Comparison of ENCODE assay signal across 1 cellular context in the genomic region with DNA sequence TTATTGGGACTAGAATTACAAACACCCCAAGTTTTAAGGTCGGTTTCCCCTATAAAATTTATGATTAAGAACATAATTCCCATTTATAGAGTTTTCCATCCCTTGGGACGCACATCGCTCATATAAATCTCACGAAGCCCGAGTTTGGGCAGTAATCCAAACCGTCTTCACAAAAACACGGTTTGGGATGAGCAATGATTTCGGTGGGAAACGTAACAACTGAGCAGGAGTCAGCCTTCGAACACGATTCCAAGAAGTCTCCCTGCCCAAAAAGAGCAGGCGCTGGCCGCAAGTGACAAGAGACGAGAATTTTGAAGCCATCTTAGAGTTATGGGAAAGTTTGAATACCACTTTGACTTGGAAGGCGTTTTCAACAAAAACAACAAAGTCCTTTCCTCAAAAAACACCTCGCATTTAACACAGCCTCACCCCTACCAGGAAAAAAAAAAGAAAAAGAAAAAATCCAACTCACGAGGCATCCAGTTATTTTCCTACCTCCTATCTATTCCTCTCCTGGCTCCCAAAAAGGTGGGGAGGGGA.
TF ChIP-seq lines count a peak whose summit lies in the region.

No MANE protein-coding gene starts in this region.

TF ChIP-seq in K562, 482 proteins besides CTCF, POLR2A, EP300 and RAD21 (continued from another document and continues in another):
- TF ChIP-seq, protein P1, sequence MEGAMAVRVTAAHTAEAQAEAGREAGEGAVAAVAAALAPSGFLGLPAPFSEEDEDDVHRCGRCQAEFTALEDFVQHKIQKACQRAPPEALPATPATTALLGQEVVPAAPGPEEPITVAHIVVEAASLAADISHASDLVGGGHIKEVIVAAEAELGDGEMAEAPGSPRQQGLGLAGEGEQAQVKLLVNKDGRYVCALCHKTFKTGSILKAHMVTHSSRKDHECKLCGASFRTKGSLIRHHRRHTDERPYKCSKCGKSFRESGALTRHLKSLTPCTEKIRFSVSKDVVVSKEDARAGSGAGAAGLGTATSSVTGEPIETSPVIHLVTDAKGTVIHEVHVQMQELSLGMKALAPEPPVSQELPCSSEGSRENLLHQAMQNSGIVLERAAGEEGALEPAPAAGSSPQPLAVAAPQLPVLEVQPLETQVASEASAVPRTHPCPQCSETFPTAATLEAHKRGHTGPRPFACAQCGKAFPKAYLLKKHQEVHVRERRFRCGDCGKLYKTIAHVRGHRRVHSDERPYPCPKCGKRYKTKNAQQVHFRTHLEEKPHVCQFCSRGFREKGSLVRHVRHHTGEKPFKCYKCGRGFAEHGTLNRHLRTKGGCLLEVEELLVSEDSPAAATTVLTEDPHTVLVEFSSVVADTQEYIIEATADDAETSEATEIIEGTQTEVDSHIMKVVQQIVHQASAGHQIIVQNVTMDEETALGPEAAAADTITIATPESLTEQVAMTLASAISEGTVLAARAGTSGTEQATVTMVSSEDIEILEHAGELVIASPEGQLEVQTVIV (CRISPR knock-in tag; IDR thresholded peaks at IDR 0.05; ENCODE audit: borderline replicate concordance), result no peak
- TF ChIP-seq, protein P2, sequence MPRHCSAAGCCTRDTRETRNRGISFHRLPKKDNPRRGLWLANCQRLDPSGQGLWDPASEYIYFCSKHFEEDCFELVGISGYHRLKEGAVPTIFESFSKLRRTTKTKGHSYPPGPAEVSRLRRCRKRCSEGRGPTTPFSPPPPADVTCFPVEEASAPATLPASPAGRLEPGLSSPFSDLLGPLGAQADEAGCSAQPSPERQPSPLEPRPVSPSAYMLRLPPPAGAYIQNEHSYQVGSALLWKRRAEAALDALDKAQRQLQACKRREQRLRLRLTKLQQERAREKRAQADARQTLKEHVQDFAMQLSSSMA (CRISPR knock-in tag; IDR thresholded peaks at IDR 0.05), result no peak
- no peak for TF ChIP-seq GABPB2 (CRISPR knock-in tag; conservative IDR thresholded peaks at IDR 0.05)
- TF ChIP-seq, protein P3, sequence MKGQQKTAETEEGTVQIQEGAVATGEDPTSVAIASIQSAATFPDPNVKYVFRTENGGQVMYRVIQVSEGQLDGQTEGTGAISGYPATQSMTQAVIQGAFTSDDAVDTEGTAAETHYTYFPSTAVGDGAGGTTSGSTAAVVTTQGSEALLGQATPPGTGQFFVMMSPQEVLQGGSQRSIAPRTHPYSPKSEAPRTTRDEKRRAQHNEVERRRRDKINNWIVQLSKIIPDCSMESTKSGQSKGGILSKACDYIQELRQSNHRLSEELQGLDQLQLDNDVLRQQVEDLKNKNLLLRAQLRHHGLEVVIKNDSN (CRISPR knock-in tag; IDR thresholded peaks at IDR 0.05), result no peak
- no peak for TF ChIP-seq THRAP3 (IDR thresholded peaks at IDR 0.05; ENCODE audit: borderline replicate concordance)
- TF ChIP-seq, protein P4, sequence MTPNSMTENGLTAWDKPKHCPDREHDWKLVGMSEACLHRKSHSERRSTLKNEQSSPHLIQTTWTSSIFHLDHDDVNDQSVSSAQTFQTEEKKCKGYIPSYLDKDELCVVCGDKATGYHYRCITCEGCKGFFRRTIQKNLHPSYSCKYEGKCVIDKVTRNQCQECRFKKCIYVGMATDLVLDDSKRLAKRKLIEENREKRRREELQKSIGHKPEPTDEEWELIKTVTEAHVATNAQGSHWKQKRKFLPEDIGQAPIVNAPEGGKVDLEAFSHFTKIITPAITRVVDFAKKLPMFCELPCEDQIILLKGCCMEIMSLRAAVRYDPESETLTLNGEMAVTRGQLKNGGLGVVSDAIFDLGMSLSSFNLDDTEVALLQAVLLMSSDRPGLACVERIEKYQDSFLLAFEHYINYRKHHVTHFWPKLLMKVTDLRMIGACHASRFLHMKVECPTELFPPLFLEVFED (CRISPR knock-in tag; conservative IDR thresholded peaks at IDR 0.05), result no peak
- TF ChIP-seq RBBP5 (IDR thresholded peaks at IDR 0.05; ENCODE audit: borderline replicate concordance, insufficient read depth, low read length, poor library complexity, severe bottlenecking), result peak; percentile 52
- peak; percentile 79 for TF ChIP-seq L3MBTL2 (IDR thresholded peaks at IDR 0.05)
- TF ChIP-seq, protein P5, sequence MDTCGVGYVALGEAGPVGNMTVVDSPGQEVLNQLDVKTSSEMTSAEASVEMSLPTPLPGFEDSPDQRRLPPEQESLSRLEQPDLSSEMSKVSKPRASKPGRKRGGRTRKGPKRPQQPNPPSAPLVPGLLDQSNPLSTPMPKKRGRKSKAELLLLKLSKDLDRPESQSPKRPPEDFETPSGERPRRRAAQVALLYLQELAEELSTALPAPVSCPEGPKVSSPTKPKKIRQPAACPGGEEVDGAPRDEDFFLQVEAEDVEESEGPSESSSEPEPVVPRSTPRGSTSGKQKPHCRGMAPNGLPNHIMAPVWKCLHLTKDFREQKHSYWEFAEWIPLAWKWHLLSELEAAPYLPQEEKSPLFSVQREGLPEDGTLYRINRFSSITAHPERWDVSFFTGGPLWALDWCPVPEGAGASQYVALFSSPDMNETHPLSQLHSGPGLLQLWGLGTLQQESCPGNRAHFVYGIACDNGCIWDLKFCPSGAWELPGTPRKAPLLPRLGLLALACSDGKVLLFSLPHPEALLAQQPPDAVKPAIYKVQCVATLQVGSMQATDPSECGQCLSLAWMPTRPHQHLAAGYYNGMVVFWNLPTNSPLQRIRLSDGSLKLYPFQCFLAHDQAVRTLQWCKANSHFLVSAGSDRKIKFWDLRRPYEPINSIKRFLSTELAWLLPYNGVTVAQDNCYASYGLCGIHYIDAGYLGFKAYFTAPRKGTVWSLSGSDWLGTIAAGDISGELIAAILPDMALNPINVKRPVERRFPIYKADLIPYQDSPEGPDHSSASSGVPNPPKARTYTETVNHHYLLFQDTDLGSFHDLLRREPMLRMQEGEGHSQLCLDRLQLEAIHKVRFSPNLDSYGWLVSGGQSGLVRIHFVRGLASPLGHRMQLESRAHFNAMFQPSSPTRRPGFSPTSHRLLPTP (IDR thresholded peaks at IDR 0.05; ENCODE audit: borderline replicate concordance, extremely low read depth, insufficient read length), result no peak
- TF ChIP-seq ZFX (CRISPR knock-in tag; IDR thresholded peaks at IDR 0.05), result no peak
- TF ChIP-seq, protein P6, sequence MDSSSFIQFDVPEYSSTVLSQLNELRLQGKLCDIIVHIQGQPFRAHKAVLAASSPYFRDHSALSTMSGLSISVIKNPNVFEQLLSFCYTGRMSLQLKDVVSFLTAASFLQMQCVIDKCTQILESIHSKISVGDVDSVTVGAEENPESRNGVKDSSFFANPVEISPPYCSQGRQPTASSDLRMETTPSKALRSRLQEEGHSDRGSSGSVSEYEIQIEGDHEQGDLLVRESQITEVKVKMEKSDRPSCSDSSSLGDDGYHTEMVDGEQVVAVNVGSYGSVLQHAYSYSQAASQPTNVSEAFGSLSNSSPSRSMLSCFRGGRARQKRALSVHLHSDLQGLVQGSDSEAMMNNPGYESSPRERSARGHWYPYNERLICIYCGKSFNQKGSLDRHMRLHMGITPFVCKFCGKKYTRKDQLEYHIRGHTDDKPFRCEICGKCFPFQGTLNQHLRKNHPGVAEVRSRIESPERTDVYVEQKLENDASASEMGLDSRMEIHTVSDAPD (CRISPR knock-in tag; IDR thresholded peaks at IDR 0.05), result no peak
- TF ChIP-seq ZNF561 (CRISPR knock-in tag; conservative IDR thresholded peaks at IDR 0.05), result no peak
- TF ChIP-seq EZH2 (IDR thresholded peaks at IDR 0.05; ENCODE audit: borderline replicate concordance, low read depth, low read length), result no peak
- TF ChIP-seq, protein P7, sequence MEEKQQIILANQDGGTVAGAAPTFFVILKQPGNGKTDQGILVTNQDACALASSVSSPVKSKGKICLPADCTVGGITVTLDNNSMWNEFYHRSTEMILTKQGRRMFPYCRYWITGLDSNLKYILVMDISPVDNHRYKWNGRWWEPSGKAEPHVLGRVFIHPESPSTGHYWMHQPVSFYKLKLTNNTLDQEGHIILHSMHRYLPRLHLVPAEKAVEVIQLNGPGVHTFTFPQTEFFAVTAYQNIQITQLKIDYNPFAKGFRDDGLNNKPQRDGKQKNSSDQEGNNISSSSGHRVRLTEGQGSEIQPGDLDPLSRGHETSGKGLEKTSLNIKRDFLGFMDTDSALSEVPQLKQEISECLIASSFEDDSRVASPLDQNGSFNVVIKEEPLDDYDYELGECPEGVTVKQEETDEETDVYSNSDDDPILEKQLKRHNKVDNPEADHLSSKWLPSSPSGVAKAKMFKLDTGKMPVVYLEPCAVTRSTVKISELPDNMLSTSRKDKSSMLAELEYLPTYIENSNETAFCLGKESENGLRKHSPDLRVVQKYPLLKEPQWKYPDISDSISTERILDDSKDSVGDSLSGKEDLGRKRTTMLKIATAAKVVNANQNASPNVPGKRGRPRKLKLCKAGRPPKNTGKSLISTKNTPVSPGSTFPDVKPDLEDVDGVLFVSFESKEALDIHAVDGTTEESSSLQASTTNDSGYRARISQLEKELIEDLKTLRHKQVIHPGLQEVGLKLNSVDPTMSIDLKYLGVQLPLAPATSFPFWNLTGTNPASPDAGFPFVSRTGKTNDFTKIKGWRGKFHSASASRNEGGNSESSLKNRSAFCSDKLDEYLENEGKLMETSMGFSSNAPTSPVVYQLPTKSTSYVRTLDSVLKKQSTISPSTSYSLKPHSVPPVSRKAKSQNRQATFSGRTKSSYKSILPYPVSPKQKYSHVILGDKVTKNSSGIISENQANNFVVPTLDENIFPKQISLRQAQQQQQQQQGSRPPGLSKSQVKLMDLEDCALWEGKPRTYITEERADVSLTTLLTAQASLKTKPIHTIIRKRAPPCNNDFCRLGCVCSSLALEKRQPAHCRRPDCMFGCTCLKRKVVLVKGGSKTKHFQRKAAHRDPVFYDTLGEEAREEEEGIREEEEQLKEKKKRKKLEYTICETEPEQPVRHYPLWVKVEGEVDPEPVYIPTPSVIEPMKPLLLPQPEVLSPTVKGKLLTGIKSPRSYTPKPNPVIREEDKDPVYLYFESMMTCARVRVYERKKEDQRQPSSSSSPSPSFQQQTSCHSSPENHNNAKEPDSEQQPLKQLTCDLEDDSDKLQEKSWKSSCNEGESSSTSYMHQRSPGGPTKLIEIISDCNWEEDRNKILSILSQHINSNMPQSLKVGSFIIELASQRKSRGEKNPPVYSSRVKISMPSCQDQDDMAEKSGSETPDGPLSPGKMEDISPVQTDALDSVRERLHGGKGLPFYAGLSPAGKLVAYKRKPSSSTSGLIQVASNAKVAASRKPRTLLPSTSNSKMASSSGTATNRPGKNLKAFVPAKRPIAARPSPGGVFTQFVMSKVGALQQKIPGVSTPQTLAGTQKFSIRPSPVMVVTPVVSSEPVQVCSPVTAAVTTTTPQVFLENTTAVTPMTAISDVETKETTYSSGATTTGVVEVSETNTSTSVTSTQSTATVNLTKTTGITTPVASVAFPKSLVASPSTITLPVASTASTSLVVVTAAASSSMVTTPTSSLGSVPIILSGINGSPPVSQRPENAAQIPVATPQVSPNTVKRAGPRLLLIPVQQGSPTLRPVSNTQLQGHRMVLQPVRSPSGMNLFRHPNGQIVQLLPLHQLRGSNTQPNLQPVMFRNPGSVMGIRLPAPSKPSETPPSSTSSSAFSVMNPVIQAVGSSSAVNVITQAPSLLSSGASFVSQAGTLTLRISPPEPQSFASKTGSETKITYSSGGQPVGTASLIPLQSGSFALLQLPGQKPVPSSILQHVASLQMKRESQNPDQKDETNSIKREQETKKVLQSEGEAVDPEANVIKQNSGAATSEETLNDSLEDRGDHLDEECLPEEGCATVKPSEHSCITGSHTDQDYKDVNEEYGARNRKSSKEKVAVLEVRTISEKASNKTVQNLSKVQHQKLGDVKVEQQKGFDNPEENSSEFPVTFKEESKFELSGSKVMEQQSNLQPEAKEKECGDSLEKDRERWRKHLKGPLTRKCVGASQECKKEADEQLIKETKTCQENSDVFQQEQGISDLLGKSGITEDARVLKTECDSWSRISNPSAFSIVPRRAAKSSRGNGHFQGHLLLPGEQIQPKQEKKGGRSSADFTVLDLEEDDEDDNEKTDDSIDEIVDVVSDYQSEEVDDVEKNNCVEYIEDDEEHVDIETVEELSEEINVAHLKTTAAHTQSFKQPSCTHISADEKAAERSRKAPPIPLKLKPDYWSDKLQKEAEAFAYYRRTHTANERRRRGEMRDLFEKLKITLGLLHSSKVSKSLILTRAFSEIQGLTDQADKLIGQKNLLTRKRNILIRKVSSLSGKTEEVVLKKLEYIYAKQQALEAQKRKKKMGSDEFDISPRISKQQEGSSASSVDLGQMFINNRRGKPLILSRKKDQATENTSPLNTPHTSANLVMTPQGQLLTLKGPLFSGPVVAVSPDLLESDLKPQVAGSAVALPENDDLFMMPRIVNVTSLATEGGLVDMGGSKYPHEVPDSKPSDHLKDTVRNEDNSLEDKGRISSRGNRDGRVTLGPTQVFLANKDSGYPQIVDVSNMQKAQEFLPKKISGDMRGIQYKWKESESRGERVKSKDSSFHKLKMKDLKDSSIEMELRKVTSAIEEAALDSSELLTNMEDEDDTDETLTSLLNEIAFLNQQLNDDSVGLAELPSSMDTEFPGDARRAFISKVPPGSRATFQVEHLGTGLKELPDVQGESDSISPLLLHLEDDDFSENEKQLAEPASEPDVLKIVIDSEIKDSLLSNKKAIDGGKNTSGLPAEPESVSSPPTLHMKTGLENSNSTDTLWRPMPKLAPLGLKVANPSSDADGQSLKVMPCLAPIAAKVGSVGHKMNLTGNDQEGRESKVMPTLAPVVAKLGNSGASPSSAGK (IDR thresholded peaks at IDR 0.05), result peak; percentile 72
- no peak for TF ChIP-seq ARID2 (IDR thresholded peaks at IDR 0.05)
- TF ChIP-seq, protein P8, sequence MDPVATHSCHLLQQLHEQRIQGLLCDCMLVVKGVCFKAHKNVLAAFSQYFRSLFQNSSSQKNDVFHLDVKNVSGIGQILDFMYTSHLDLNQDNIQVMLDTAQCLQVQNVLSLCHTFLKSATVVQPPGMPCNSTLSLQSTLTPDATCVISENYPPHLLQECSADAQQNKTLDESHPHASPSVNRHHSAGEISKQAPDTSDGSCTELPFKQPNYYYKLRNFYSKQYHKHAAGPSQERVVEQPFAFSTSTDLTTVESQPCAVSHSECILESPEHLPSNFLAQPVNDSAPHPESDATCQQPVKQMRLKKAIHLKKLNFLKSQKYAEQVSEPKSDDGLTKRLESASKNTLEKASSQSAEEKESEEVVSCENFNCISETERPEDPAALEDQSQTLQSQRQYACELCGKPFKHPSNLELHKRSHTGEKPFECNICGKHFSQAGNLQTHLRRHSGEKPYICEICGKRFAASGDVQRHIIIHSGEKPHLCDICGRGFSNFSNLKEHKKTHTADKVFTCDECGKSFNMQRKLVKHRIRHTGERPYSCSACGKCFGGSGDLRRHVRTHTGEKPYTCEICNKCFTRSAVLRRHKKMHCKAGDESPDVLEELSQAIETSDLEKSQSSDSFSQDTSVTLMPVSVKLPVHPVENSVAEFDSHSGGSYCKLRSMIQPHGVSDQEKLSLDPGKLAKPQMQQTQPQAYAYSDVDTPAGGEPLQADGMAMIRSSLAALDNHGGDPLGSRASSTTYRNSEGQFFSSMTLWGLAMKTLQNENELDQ (CRISPR knock-in tag; IDR thresholded peaks at IDR 0.05; ENCODE audit: borderline replicate concordance), result no peak
